ENCODE assay signal across 10 cellular contexts in genomic region chr14:68476965-68477455, GRCh38.
DNase-seq lines count a peak whose midpoint lies in the region; ATAC-seq and TF ChIP-seq lines count a peak whose summit lies in the region.
"Had no signal": no experiment of that assay in that cellular context is flagged by ENCODE, and none has a peak within 500 bp of the region (broad histone marks: within the 10 kb centered on the region; RNA-seq: fewer than 3 reads in every experiment).

No MANE protein-coding gene starts in this region.

- no peak overlapping the region for H3K4me3 ChIP-seq in GM23338
- H3K4me3 ChIP-seq in right lobe of liver = no peak overlapping the region

- H3K27me3 ChIP-seq in GM23338 (ENCODE audit: insufficient read depth) (no peaks in the 10 kb centered on the region), right lobe of liver (no peaks in the 10 kb centered on the region)

- 0 out of 3 replicates have a peak, but pooled peaks cover 5% of the 10 kb centered on the region for H3K36me3 Mint-ChIP-seq in GM23338 (ENCODE audit: low read depth)
- peaks cover 30 to 51% of the 10 kb centered on the region in 2 donors for H3K36me3 Mint-ChIP-seq in stimulated activated naive B cell treated with anti-CD40 and anti-IgM and Interleukin-4, amounts not matched to agents 10 μg/mL and 1 μg/mL and 100 μg/mL, for 72 hours
- no peaks in the 10 kb centered on the region for H3K36me3 Mint-ChIP-seq in T-helper 2 cell treated with Interferon-gamma antibody and Interleukin-4, amounts not matched to agents 5 μg/mL and 100 μg/mL, for 36 hours (ENCODE audit: low read depth)

- H4K20me1 ChIP-seq in GM23338 (replicated peaks; ENCODE audit: insufficient read depth) = no peaks in the 10 kb centered on the region

- no peaks in the 10 kb centered on the region for H3K36me3 ChIP-seq in GM23338 (ENCODE audit: insufficient read depth)
- no peaks in the 10 kb centered on the region for H3K36me3 ChIP-seq in right lobe of liver

- intact Hi-C loops in right lobe of liver (cut with DNase I) = no loop called here

- peaks cover 6% of the 10 kb centered on the region for H3K27me3 Mint-ChIP-seq in GM23338 (ENCODE audit: insufficient read depth, low read depth, poor library complexity)
- no peaks in the 10 kb centered on the region for H3K27me3 Mint-ChIP-seq in stimulated activated naive B cell treated with anti-CD40 and anti-IgM and Interleukin-4, amounts not matched to agents 10 μg/mL and 1 μg/mL and 100 μg/mL, for 72 hours
- no peaks in the 10 kb centered on the region for H3K27me3 Mint-ChIP-seq in T-helper 2 cell treated with Interferon-gamma antibody and Interleukin-4, amounts not matched to agents 5 μg/mL and 100 μg/mL, for 36 hours (ENCODE audit: low read depth)

- 100% methylated on average over 1 of the region's 4 CpGs for WGBS in right lobe of liver (ENCODE audit: insufficient coverage, low coverage, low lambda C conversion rate, missing lambda C conversion rate)

- H3K9me2 ChIP-seq in GM23338 (ENCODE audit: insufficient read depth) = peaks cover 6% of the 10 kb centered on the region; the same call in 1 of the 2 replicates

- H3K27ac ChIP-seq in GM23338 (ENCODE audit: low read depth) (no peak overlapping the region), right lobe of liver (peak overlapping the region; percentile 60 to 91 (median 83))

- H2AFZ ChIP-seq in GM23338 = no peak overlapping the region

- no peak overlapping the region for H3K4me3 Mint-ChIP-seq in GM23338
- H3K4me3 Mint-ChIP-seq in stimulated activated naive B cell treated with anti-CD40 and anti-IgM and Interleukin-4, amounts not matched to agents 10 μg/mL and 1 μg/mL and 100 μg/mL, for 72 hours = peak overlapping the region; percentile 25 to 42
- H3K4me3 Mint-ChIP-seq in T-helper 2 cell treated with Interferon-gamma antibody and Interleukin-4, amounts not matched to agents 5 μg/mL and 100 μg/mL, for 36 hours = no peak overlapping the region

- no peak for TF ChIP-seq POLR2A in right lobe of liver (IDR thresholded peaks at IDR 0.05)

- H3K4me1 ChIP-seq in GM23338 (ENCODE audit: insufficient read depth) (peaks cover 26% of the 10 kb centered on the region), right lobe of liver (peaks cover 0 to 59% (median 24%) of the 10 kb centered on the region in 4 donors)

- H3K9me3 ChIP-seq in right lobe of liver = no peaks in the 10 kb centered on the region

- no peaks in the 10 kb centered on the region; the same call in 1 of the 2 replicates for H3F3A ChIP-seq in GM23338 (replicated peaks; ENCODE audit: low read depth)

- no peaks in the 10 kb centered on the region for H3K79me2 ChIP-seq in GM23338 (replicated peaks; ENCODE audit: insufficient read depth)

- H3K4me1 Mint-ChIP-seq in GM23338 = peaks cover 45% of the 10 kb centered on the region
- H3K4me1 Mint-ChIP-seq in stimulated activated naive B cell treated with anti-CD40 and anti-IgM and Interleukin-4, amounts not matched to agents 10 μg/mL and 1 μg/mL and 100 μg/mL, for 72 hours = peaks cover 62 to 98% of the 10 kb centered on the region in 2 donors
- no peaks in the 10 kb centered on the region for H3K4me1 Mint-ChIP-seq in T-helper 2 cell treated with Interferon-gamma antibody and Interleukin-4, amounts not matched to agents 5 μg/mL and 100 μg/mL, for 36 hours (ENCODE audit: low read depth)

- no peak overlapping the region for H3K4me2 ChIP-seq in GM23338

- H3K9me3 Mint-ChIP-seq in GM23338 = no peaks in the 10 kb centered on the region
- peaks cover 0 to 5% of the 10 kb centered on the region in 2 donors for H3K9me3 Mint-ChIP-seq in stimulated activated naive B cell treated with anti-CD40 and anti-IgM and Interleukin-4, amounts not matched to agents 10 μg/mL and 1 μg/mL and 100 μg/mL, for 72 hours
- H3K9me3 Mint-ChIP-seq in T-helper 2 cell treated with Interferon-gamma antibody and Interleukin-4, amounts not matched to agents 5 μg/mL and 100 μg/mL, for 36 hours = no peaks in the 10 kb centered on the region

- ATAC-seq in GM23338 = peak; percentile 76
- no peak for ATAC-seq in right lobe of liver
- peak in 1 of 2 donors; percentile 16 for ATAC-seq in stimulated activated naive B cell treated with anti-CD40 and anti-IgM and Interleukin-4, amounts not matched to agents 10 μg/mL and 1 μg/mL and 100 μg/mL, for 72 hours (replicated peaks)

- TF ChIP-seq CTCF in GM23338 (conservative IDR thresholded peaks at IDR 0.05; ENCODE audit: low read depth in 2 of 2) (no peak), right lobe of liver (IDR thresholded peaks at IDR 0.05) (no peak)

- DNase-seq in GM23338 (ENCODE audit: low spot score) = no peak
- DNase-seq in astrocyte of the hippocampus (ENCODE audit: low read depth, low spot score) = peak; percentile 51
- no peak for DNase-seq in right lobe of liver
- no peak for DNase-seq in stimulated activated naive B cell treated with anti-CD40 and anti-IgM and Interleukin-4, amounts not matched to agents 10 μg/mL and 1 μg/mL and 100 μg/mL, for 72 hours
- DNase-seq in stimulated activated CD4-positive, alpha-beta T cell treated with anti-CD3 and anti-CD28 coated beads, Interleukin-2, amount 100 ng/mL, for 24 hours = no peak
- DNase-seq in DMS153 treated with DMSO at 0.1 percent for 48 hours (lab: John Stamatoyannopoulos, UW; ENCODE audit: unreplicated experiment) = no peak
- no peak for DNase-seq in activated effector memory CD4-positive, alpha-beta T cell treated with anti-CD3 and anti-CD28 coated beads, Interleukin-2, amount 50 U/mL, for 16 hours
- no peak for DNase-seq in T-helper 2 cell treated with Interferon-gamma antibody and Interleukin-4, amounts not matched to agents 5 μg/mL and 100 μg/mL, for 36 hours (ENCODE audit: low spot score)
- DNase-seq: DMS 273 treated with DMSO at 0.1 percent for 48 hours, NCI-H510A had no signal

- no peak overlapping the region; the same call in 1 of the 2 replicates for H3K27ac Mint-ChIP-seq in GM23338
- peak overlapping the region; percentile 97 for H3K27ac Mint-ChIP-seq in stimulated activated naive B cell treated with anti-CD40 and anti-IgM and Interleukin-4, amounts not matched to agents 10 μg/mL and 1 μg/mL and 100 μg/mL, for 72 hours
- no peak overlapping the region for H3K27ac Mint-ChIP-seq in T-helper 2 cell treated with Interferon-gamma antibody and Interleukin-4, amounts not matched to agents 5 μg/mL and 100 μg/mL, for 36 hours

TF ChIP-seq in GM23338, 12 proteins besides CTCF, POLR2A, EP300 and RAD21:
- TF ChIP-seq, protein P1, sequence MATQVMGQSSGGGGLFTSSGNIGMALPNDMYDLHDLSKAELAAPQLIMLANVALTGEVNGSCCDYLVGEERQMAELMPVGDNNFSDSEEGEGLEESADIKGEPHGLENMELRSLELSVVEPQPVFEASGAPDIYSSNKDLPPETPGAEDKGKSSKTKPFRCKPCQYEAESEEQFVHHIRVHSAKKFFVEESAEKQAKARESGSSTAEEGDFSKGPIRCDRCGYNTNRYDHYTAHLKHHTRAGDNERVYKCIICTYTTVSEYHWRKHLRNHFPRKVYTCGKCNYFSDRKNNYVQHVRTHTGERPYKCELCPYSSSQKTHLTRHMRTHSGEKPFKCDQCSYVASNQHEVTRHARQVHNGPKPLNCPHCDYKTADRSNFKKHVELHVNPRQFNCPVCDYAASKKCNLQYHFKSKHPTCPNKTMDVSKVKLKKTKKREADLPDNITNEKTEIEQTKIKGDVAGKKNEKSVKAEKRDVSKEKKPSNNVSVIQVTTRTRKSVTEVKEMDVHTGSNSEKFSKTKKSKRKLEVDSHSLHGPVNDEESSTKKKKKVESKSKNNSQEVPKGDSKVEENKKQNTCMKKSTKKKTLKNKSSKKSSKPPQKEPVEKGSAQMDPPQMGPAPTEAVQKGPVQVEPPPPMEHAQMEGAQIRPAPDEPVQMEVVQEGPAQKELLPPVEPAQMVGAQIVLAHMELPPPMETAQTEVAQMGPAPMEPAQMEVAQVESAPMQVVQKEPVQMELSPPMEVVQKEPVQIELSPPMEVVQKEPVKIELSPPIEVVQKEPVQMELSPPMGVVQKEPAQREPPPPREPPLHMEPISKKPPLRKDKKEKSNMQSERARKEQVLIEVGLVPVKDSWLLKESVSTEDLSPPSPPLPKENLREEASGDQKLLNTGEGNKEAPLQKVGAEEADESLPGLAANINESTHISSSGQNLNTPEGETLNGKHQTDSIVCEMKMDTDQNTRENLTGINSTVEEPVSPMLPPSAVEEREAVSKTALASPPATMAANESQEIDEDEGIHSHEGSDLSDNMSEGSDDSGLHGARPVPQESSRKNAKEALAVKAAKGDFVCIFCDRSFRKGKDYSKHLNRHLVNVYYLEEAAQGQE (IDR thresholded peaks at IDR 0.05; ENCODE audit: unreplicated experiment) = no peak
- TF ChIP-seq ETS1 (IDR thresholded peaks at IDR 0.05) (no peak), ZNF331 (CRISPR knock-in tag; IDR thresholded peaks at IDR 0.05; ENCODE audit: low read depth) (no peak), NANOG (IDR thresholded peaks at IDR 0.05; ENCODE audit: borderline replicate concordance) (no peak)

Comparison
In these comparisons a context has a peak if more than half of its experiments do, and no peak if none do; other contexts are left out.
1. H3K4me3 Mint-ChIP-seq: peak in stimulated activated naive B cell treated with anti-CD40 and anti-IgM and Interleukin-4, amounts not matched to agents 10 μg/mL and 1 μg/mL and 100 μg/mL, for 72 hours (2 of 2); none in GM23338 (single experiment) and T-helper 2 cell treated with Interferon-gamma antibody and Interleukin-4, amounts not matched to agents 5 μg/mL and 100 μg/mL, for 36 hours (single experiment).